Comparison of ENCODE assay signal across 28 cellular contexts in the genomic region with DNA sequence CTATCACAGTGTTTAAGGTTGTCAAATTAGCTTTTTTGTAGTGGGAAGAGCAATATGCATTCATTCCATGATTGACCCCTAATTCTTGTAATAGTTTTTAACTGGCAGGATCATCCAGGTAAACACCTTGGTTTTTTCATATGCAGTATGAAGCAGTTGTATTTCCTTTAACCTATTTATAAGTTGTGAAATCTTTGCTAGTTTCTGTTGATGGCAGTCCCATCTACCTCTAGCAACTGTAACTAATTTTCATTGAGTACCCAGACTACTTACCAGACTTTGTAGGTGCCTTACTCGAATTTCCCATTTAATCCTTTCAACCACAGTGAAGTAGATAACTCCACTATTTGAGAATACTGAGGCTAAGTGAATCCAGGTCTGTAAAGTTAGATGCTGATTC. TPM values are rescaled to one million over a fixed set of nuclear protein-coding genes. Genes with fewer than 3 reads are reported as not detected.
DNase-seq lines count a peak whose midpoint lies in the region; ATAC-seq and TF ChIP-seq lines count a peak whose summit lies in the region.
"Had no signal": no experiment of that assay in that cellular context is flagged by ENCODE, and none has a peak within 500 bp of the region (broad histone marks: within the 10 kb centered on the region; RNA-seq: fewer than 3 reads in every experiment).

No MANE protein-coding gene starts in this region.

- BruUV-seq in Panc1 (replicated peaks; lab: Mats Ljungman, UMichigan): no TSS peak

- peak overlapping the region; percentile 15; the same call in 1 of the 2 replicates for H3K27ac ChIP-seq in Panc1 (ENCODE audit: low read length)
- peak overlapping the region in 3 of 4 donors; percentile 48 to 93 (median 64) for H3K27ac ChIP-seq in gastrocnemius medialis
- H3K27ac ChIP-seq: A549, coronary artery, tibial artery had no signal

- no peak for DNase-seq in stimulated activated naive CD8-positive, alpha-beta T cell treated with anti-CD3 and anti-CD28 coated beads, Interleukin-15, amount 100 ng/mL, for 72 hours
- DNase-seq in Panc1 (ENCODE audit: low read depth, low spot score) (no peak), gastrocnemius medialis (no peak), NCI-H1930 (lab: John Stamatoyannopoulos, UW) (no peak), amniotic stem cell (lab: John Stamatoyannopoulos, UW) (no peak)
- DNase-seq in activated naive CD4-positive, alpha-beta T cell treated with anti-CD3 and anti-CD28 coated beads, Interleukin-2, amount 50 U/mL, for 72 hours (ENCODE audit: low spot score in 2 of 2): no peak
- DNase-seq: activated gamma-delta T cell; caudate nucleus; DMS 273 treated with DMSO at 0.1 percent for 48 hours; effector memory CD4-positive, alpha-beta T cell; EL; erythroblast; head of caudate nucleus; KG1; left ventricle myocardium superior; MG63; naive B cell; NCI-H1105 treated with DMSO at 0.1 percent for 48 hours; NCI-H2029; NCI-H526; SHP77 treated with DMSO at 0.1 percent for 48 hours; stimulated activated CD8-positive, alpha-beta memory T cell treated with anti-CD3 and anti-CD28 coated beads, Interleukin-4, amount 100 ng/mL, for 48 hours; tibial artery had no signal

- no peak for ATAC-seq in stimulated activated naive CD8-positive, alpha-beta T cell treated with anti-CD3 and anti-CD28 coated beads, Interleukin-15, amount 100 ng/mL, for 72 hours
- ATAC-seq in HG02678 (IDR thresholded peaks at IDR 0.05; ENCODE audit: unreplicated experiment) (peak; percentile 43), Panc1 (no peak), gastrocnemius medialis (no peak)
- no peak for ATAC-seq in activated naive CD4-positive, alpha-beta T cell treated with anti-CD3 and anti-CD28 coated beads, Interleukin-2, amount 50 U/mL, for 72 hours
- ATAC-seq: A549, left ventricle myocardium superior, sciatic nerve had no signal

- TF ChIP-seq POLR2A in gastrocnemius medialis (IDR thresholded peaks at IDR 0.05): no peak

- H3K27me3 Mint-ChIP-seq in stimulated activated naive CD8-positive, alpha-beta T cell treated with anti-CD3 and anti-CD28 coated beads, Interleukin-15, Interleukin-2, amounts not matched to agents 100 ng/mL and 50 ng/mL, for 24 hours: no peaks in the 10 kb centered on the region
- H3K27me3 Mint-ChIP-seq in stimulated activated naive CD8-positive, alpha-beta T cell treated with anti-CD3 and anti-CD28 coated beads, Interleukin-15, amount 100 ng/mL, for 72 hours: no peaks in the 10 kb centered on the region
- H3K27me3 Mint-ChIP-seq: naive B cell had no signal

- TF ChIP-seq CTCF in Panc1 (IDR thresholded peaks at IDR 0.05) (no peak), gastrocnemius medialis (IDR thresholded peaks at IDR 0.05 in 4 of 5, conservative IDR thresholded peaks at IDR 0.05 in 1 of 5) (no peak)

- H3K4me1 Mint-ChIP-seq in stimulated activated naive CD8-positive, alpha-beta T cell treated with anti-CD3 and anti-CD28 coated beads, Interleukin-15, Interleukin-2, amounts not matched to agents 100 ng/mL and 50 ng/mL, for 24 hours (ENCODE audit: low read depth): peaks cover 92% of the 10 kb centered on the region
- H3K4me1 Mint-ChIP-seq in stimulated activated naive CD8-positive, alpha-beta T cell treated with anti-CD3 and anti-CD28 coated beads, Interleukin-15, amount 100 ng/mL, for 72 hours: peaks cover 61% of the 10 kb centered on the region

- POLR2A ChIA-PET in Panc1 (lab: Charles Lee): interaction anchor here (0.7 kb wide), 1 partner anchor 13 kb away, joined by 6 read pairs; no protein-coding TSS in a partner anchor

- H3K4me1 ChIP-seq in Panc1 (ENCODE audit: control insufficient read depth, insufficient read depth, low read length) (peaks cover 36% of the 10 kb centered on the region), gastrocnemius medialis (peaks cover 90 to 94% of the 10 kb centered on the region in 2 donors)

- CTCF ChIA-PET in Panc1 (lab: Charles Lee): no interaction called here

- H3K27me3 ChIP-seq in Panc1 (ENCODE audit: control insufficient read depth, insufficient read depth, low read length) (no peaks in the 10 kb centered on the region), gastrocnemius medialis (no peaks in the 10 kb centered on the region)
- H3K27me3 ChIP-seq: MG63, tibial artery had no signal

- H3K9me3 Mint-ChIP-seq in stimulated activated naive CD8-positive, alpha-beta T cell treated with anti-CD3 and anti-CD28 coated beads, Interleukin-15, Interleukin-2, amounts not matched to agents 100 ng/mL and 50 ng/mL, for 24 hours: no peaks in the 10 kb centered on the region
- H3K9me3 Mint-ChIP-seq in stimulated activated naive CD8-positive, alpha-beta T cell treated with anti-CD3 and anti-CD28 coated beads, Interleukin-15, amount 100 ng/mL, for 72 hours: no peaks in the 10 kb centered on the region
- H3K9me3 Mint-ChIP-seq in activated naive CD4-positive, alpha-beta T cell treated with anti-CD3 and anti-CD28 coated beads, Interleukin-2, amount 50 U/mL, for 72 hours: no peaks in the 10 kb centered on the region
- H3K9me3 Mint-ChIP-seq: naive B cell had no signal

- H3K4me3 ChIP-seq in Panc1 (ENCODE audit: low read depth in 2 of 2, low read length in 2 of 2): no peak overlapping the region
- H3K4me3 ChIP-seq in gastrocnemius medialis: no peak overlapping the region
- H3K4me3 ChIP-seq: A549, coronary artery, MG63, tibial artery had no signal

- intact Hi-C loops in Panc1 (cut with micrococcal nuclease; ENCODE audit: unreplicated experiment) (no loop called here), gastrocnemius medialis (cut with DNase I; ENCODE audit: low total_unique reads) (loop anchor here (10.0 kb wide), 1 partner anchor 256 kb away; no protein-coding TSS in a partner anchor)

- peak overlapping the region; percentile 53 for H3K27ac Mint-ChIP-seq in stimulated activated naive CD8-positive, alpha-beta T cell treated with anti-CD3 and anti-CD28 coated beads, Interleukin-15, Interleukin-2, amounts not matched to agents 100 ng/mL and 50 ng/mL, for 24 hours
- H3K27ac Mint-ChIP-seq in stimulated activated naive CD8-positive, alpha-beta T cell treated with anti-CD3 and anti-CD28 coated beads, Interleukin-15, amount 100 ng/mL, for 72 hours: no peak overlapping the region
- H3K27ac Mint-ChIP-seq in activated naive CD4-positive, alpha-beta T cell treated with anti-CD3 and anti-CD28 coated beads, Interleukin-2, amount 50 U/mL, for 72 hours: peak overlapping the region in 1 of 2 donors; percentile 14

- H3K4me3 Mint-ChIP-seq in stimulated activated naive CD8-positive, alpha-beta T cell treated with anti-CD3 and anti-CD28 coated beads, Interleukin-15, Interleukin-2, amounts not matched to agents 100 ng/mL and 50 ng/mL, for 24 hours: no peak overlapping the region
- H3K4me3 Mint-ChIP-seq in stimulated activated naive CD8-positive, alpha-beta T cell treated with anti-CD3 and anti-CD28 coated beads, Interleukin-15, amount 100 ng/mL, for 72 hours: no peak overlapping the region

- H3K36me3 ChIP-seq in Panc1 (ENCODE audit: control insufficient read depth, insufficient read depth, low read length) (peaks cover 9% of the 10 kb centered on the region), gastrocnemius medialis (no peaks in the 10 kb centered on the region)

- in situ Hi-C loops in Panc1 (cut with HindIII; ENCODE audit: low pct_unique_long_range_greater_than_20kb, low sequenced_read_pairs) (no loop called here), gastrocnemius medialis (cut with MboI; ENCODE audit: low sequenced_read_pairs in 4 of 4) (no loop called here)

- no peaks in the 10 kb centered on the region for H3K9me3 ChIP-seq in Panc1 (ENCODE audit: control insufficient read depth, insufficient read depth, low read depth, low read length)
- H3K9me3 ChIP-seq in gastrocnemius medialis: no peaks in the 10 kb centered on the region
- H3K9me3 ChIP-seq: A549, MG63, tibial artery had no signal

- H3K36me3 Mint-ChIP-seq in stimulated activated naive CD8-positive, alpha-beta T cell treated with anti-CD3 and anti-CD28 coated beads, Interleukin-15, Interleukin-2, amounts not matched to agents 100 ng/mL and 50 ng/mL, for 24 hours (ENCODE audit: low read depth): peaks cover 62% of the 10 kb centered on the region
- H3K36me3 Mint-ChIP-seq in activated naive CD4-positive, alpha-beta T cell treated with anti-CD3 and anti-CD28 coated beads, Interleukin-2, amount 50 U/mL, for 72 hours: peaks cover 12 to 28% of the 10 kb centered on the region in 2 donors
- H3K36me3 Mint-ChIP-seq: naive B cell had no signal

RNA-seq across cellular contexts. Expression of a gene that starts 6.1 kb away (rescaled TPM):
- total RNA-seq in Panc1 (2021; ENCODE audit: unreplicated experiment): 180 TPM
- polyA plus RNA-seq in Panc1 (2012; ENCODE audit: insufficient read length): 168 TPM
- total RNA-seq in gastrocnemius medialis: 100 to 1,000 TPM; 547 to 578 (median 571) TPM
- 100 to 1,000 TPM; 184 to 248 TPM for total RNA-seq in activated naive CD4-positive, alpha-beta T cell treated with anti-CD3 and anti-CD28 coated beads, Interleukin-2, amount 50 U/mL, for 72 hours
